30 cellular contexts compared by ENCODE assay signal in the genomic region with DNA sequence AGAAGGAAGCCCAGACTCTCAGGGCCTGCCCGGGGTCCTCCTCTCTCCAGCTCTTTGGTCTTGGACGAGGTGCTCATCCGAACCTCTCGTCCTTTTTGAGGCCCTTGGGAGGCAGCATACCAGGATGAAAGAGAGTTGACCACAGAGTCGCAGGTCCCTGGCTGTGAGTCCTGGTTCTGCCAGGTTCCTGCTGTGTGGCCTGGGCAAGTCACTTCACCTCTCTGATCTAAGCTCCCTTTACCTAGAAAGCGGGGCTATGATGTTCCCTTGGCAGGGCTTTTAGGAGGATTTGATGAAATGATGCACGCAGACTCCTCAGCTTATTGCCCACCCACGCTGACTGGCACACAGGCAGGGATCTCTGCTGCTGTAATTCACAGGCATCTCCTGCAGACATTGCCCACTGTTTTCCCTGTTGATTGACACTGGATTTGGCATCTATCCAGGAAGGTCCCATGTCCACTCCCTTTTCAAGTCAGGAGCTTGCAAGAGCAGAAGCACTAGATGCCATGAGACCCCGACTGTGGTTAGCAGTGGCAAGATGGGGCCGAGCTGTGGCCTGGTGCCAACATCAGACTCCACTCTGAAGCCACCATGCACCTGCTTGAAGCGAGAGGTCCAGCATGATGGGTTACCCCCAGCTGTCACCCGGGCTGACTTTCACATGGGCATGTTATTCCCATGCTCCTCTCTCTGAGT.
DNase-seq lines count a peak whose midpoint lies in the region; ATAC-seq lines count a peak whose summit lies in the region.
"Had no signal": no experiment of that assay in that cellular context is flagged by ENCODE, and none has a peak within 500 bp of the region (broad histone marks: within the 10 kb centered on the region; RNA-seq: fewer than 3 reads in every experiment).

No MANE protein-coding gene starts in this region.

- DNase-seq in DMS53 (lab: John Stamatoyannopoulos, UW) (peak; percentile 26), DMS53 treated with DMSO at 0.1 percent for 48 hours (lab: John Stamatoyannopoulos, UW; ENCODE audit: unreplicated experiment) (no peak)
- DNase-seq in activated T-cell treated with anti-CD3 and anti-CD28 coated beads, Interleukin-2, amount 50 U/mL, for 24 hours: peak; percentile 24
- no peak for DNase-seq in activated T-cell treated with anti-CD3 and anti-CD28 coated beads, Interleukin-2, amount 50 U/mL, for 1 hour
- no peak for DNase-seq in naive thymus-derived CD4-positive, alpha-beta T cell
- DNase-seq in effector memory CD8-positive, alpha-beta T cell: no peak
- DNase-seq: 8988T; activated CD8-positive, alpha-beta memory T cell treated with anti-CD3 and anti-CD28 coated beads for 24 hours; activated gamma-delta T cell treated with Interleukin-2 at 50 U/mL for 16 hours; activated T-cell treated with anti-CD3 and anti-CD28 coated beads for 4 hours; foreskin melanocyte; heart left ventricle; islet precursor cell; Karpas-422; left lung; NCI-H1417 treated with DMSO at 0.1 percent for 48 hours; NCI-H2081 treated with DMSO at 0.1 percent for 48 hours; NCI-H510A; pancreas; SHP77 treated with DMSO at 0.1 percent for 48 hours; small intestine; stimulated activated naive CD4-positive, alpha-beta T cell; T-helper 9 cell had no signal

- H3K27me3 Mint-ChIP-seq in activated T-cell treated with anti-CD3 and anti-CD28 coated beads, Interleukin-2, amount 50 U/mL, for 24 hours: no peaks in the 10 kb centered on the region
- no peaks in the 10 kb centered on the region for H3K27me3 Mint-ChIP-seq in naive thymus-derived CD4-positive, alpha-beta T cell
- no peaks in the 10 kb centered on the region for H3K27me3 Mint-ChIP-seq in effector memory CD8-positive, alpha-beta T cell
- H3K27me3 Mint-ChIP-seq: memory B cell, type B pancreatic cell had no signal

- POLR2A ChIA-PET in naive thymus-derived CD4-positive, alpha-beta T cell (lab: Charles Lee): interaction anchor here (1.4 kb wide), 1 partner anchor 9 kb away, joined by 3 read pairs; no protein-coding TSS in a partner anchor

- H3K4me1 Mint-ChIP-seq in activated T-cell treated with anti-CD3 and anti-CD28 coated beads, Interleukin-2, amount 50 U/mL, for 24 hours (ENCODE audit: low read depth): peaks cover 21% of the 10 kb centered on the region
- peaks cover 8 to 36% (median 24%) of the 10 kb centered on the region in 7 donors for H3K4me1 Mint-ChIP-seq in naive thymus-derived CD4-positive, alpha-beta T cell
- H3K4me1 Mint-ChIP-seq in effector memory CD8-positive, alpha-beta T cell (ENCODE audit: low read depth in 2 of 2): peaks cover 0 to 3% of the 10 kb centered on the region in 2 donors
- H3K4me1 Mint-ChIP-seq: CD14-positive monocyte, memory B cell had no signal

- intact Hi-C loops in naive thymus-derived CD4-positive, alpha-beta T cell (cut with micrococcal nuclease): loop anchor here in 1 of 2 donors (10.0 kb wide), 1 partner anchor 293 kb away; the partner anchor contains the start of gene PITX1

- H3K9me3 ChIP-seq in KOPT-K1 (ENCODE audit: insufficient read depth, low read length, poor library complexity, severe bottlenecking): no peaks in the 10 kb centered on the region
- no peaks in the 10 kb centered on the region for H3K9me3 ChIP-seq in naive thymus-derived CD4-positive, alpha-beta T cell (ENCODE audit: control insufficient read depth in 2 of 3, low read length in 3 of 3)
- H3K9me3 ChIP-seq: heart left ventricle, left lung, pancreas, Peyer's patch had no signal

- ATAC-seq in naive thymus-derived CD4-positive, alpha-beta T cell: no peak
- ATAC-seq in effector memory CD8-positive, alpha-beta T cell (replicated peaks): no peak
- no peak for ATAC-seq in HG03342 (IDR thresholded peaks at IDR 0.05; ENCODE audit: unreplicated experiment)
- ATAC-seq: left lung, pancreas had no signal

- CTCF ChIA-PET in naive thymus-derived CD4-positive, alpha-beta T cell (lab: Charles Lee): interaction anchor here (0.6 to 1.2 kb wide), 2 partner anchors 53 to 395 kb away, joined by 3 read pairs; no protein-coding TSS in a partner anchor

- no peak overlapping the region for H3K27ac Mint-ChIP-seq in activated T-cell treated with anti-CD3 and anti-CD28 coated beads, Interleukin-2, amount 50 U/mL, for 24 hours
- H3K27ac Mint-ChIP-seq in naive thymus-derived CD4-positive, alpha-beta T cell: peak overlapping the region in 8 of 9 donors; percentile 9 to 86 (median 50)
- H3K27ac Mint-ChIP-seq in effector memory CD8-positive, alpha-beta T cell: no peak overlapping the region
- H3K27ac Mint-ChIP-seq: memory B cell, neural progenitor cell had no signal

- no peaks in the 10 kb centered on the region for H3K9me3 Mint-ChIP-seq in activated T-cell treated with anti-CD3 and anti-CD28 coated beads, Interleukin-2, amount 50 U/mL, for 24 hours
- no peaks in the 10 kb centered on the region for H3K9me3 Mint-ChIP-seq in naive thymus-derived CD4-positive, alpha-beta T cell
- H3K9me3 Mint-ChIP-seq in effector memory CD8-positive, alpha-beta T cell: no peaks in the 10 kb centered on the region
- H3K9me3 Mint-ChIP-seq: memory B cell, neural progenitor cell, type B pancreatic cell had no signal

- peaks cover 35% of the 10 kb centered on the region for H3K36me3 ChIP-seq in KOPT-K1 (ENCODE audit: insufficient read depth, low read length)
- peaks cover 0 to 12% (median 0%) of the 10 kb centered on the region in 3 experiments for H3K36me3 ChIP-seq in naive thymus-derived CD4-positive, alpha-beta T cell (ENCODE audit: control insufficient read depth in 2 of 3, insufficient read depth in 3 of 3, low read length in 3 of 3)
- H3K36me3 ChIP-seq: neural progenitor cell, pancreas had no signal

- no peak overlapping the region for H3K4me3 Mint-ChIP-seq in activated T-cell treated with anti-CD3 and anti-CD28 coated beads, Interleukin-2, amount 50 U/mL, for 24 hours
- H3K4me3 Mint-ChIP-seq in naive thymus-derived CD4-positive, alpha-beta T cell: no peak overlapping the region
- H3K4me3 Mint-ChIP-seq in effector memory CD8-positive, alpha-beta T cell: no peak overlapping the region
- H3K4me3 Mint-ChIP-seq: CD14-positive monocyte, memory B cell, neural progenitor cell had no signal

- H3K4me3 ChIP-seq in naive thymus-derived CD4-positive, alpha-beta T cell (ENCODE audit: low read length): no peak overlapping the region
- H3K4me3 ChIP-seq: heart left ventricle, left lung, neural progenitor cell, pancreas, Peyer's patch had no signal

- H3K36me3 Mint-ChIP-seq in activated T-cell treated with anti-CD3 and anti-CD28 coated beads, Interleukin-2, amount 50 U/mL, for 24 hours (ENCODE audit: low read depth): peaks cover 34% of the 10 kb centered on the region
- peaks cover 0 to 4% (median 0%) of the 10 kb centered on the region in 5 donors for H3K36me3 Mint-ChIP-seq in naive thymus-derived CD4-positive, alpha-beta T cell
- no peaks in the 10 kb centered on the region for H3K36me3 Mint-ChIP-seq in effector memory CD8-positive, alpha-beta T cell (ENCODE audit: insufficient read depth)

- H3K27me3 ChIP-seq in naive thymus-derived CD4-positive, alpha-beta T cell (ENCODE audit: control insufficient read depth in 2 of 2, insufficient read depth in 2 of 2, low read length in 2 of 2): no peaks in the 10 kb centered on the region
- H3K27me3 ChIP-seq: heart left ventricle, left lung, neural progenitor cell, pancreas, Peyer's patch had no signal

- peaks cover 0 to 21% of the 10 kb centered on the region in 2 donors for H3K4me1 ChIP-seq in naive thymus-derived CD4-positive, alpha-beta T cell (ENCODE audit: control insufficient read depth in 2 of 2, insufficient read depth in 2 of 2, low read length in 2 of 2)
- H3K4me1 ChIP-seq: heart left ventricle, left lung, neural progenitor cell, pancreas, Peyer's patch had no signal

- peak overlapping the region; percentile 38 for H3K27ac ChIP-seq in KOPT-K1 (ENCODE audit: low read depth, low read length, poor library complexity, severe bottlenecking)
- no peak overlapping the region for H3K27ac ChIP-seq in naive thymus-derived CD4-positive, alpha-beta T cell (ENCODE audit: low read depth, low read length)
- H3K27ac ChIP-seq: heart left ventricle, left lung, neural progenitor cell, pancreas, Peyer's patch had no signal

Comparison
In these comparisons a context has a peak if more than half of its experiments do, and no peak if none do; other contexts are left out.
1. DNase-seq: peak in DMS53 (single experiment) and activated T-cell treated with anti-CD3 and anti-CD28 coated beads, Interleukin-2, amount 50 U/mL, for 24 hours (single experiment); none in DMS53 treated with DMSO at 0.1 percent for 48 hours (single experiment), activated T-cell treated with anti-CD3 and anti-CD28 coated beads, Interleukin-2, amount 50 U/mL, for 1 hour (single experiment), naive thymus-derived CD4-positive, alpha-beta T cell (0 of 9) and effector memory CD8-positive, alpha-beta T cell (0 of 3).
2. H3K27ac Mint-ChIP-seq: peak in naive thymus-derived CD4-positive, alpha-beta T cell (8 of 9); none in activated T-cell treated with anti-CD3 and anti-CD28 coated beads, Interleukin-2, amount 50 U/mL, for 24 hours (single experiment) and effector memory CD8-positive, alpha-beta T cell (0 of 2).